ENCODE assay signal across 8 cellular contexts in the genomic region with DNA sequence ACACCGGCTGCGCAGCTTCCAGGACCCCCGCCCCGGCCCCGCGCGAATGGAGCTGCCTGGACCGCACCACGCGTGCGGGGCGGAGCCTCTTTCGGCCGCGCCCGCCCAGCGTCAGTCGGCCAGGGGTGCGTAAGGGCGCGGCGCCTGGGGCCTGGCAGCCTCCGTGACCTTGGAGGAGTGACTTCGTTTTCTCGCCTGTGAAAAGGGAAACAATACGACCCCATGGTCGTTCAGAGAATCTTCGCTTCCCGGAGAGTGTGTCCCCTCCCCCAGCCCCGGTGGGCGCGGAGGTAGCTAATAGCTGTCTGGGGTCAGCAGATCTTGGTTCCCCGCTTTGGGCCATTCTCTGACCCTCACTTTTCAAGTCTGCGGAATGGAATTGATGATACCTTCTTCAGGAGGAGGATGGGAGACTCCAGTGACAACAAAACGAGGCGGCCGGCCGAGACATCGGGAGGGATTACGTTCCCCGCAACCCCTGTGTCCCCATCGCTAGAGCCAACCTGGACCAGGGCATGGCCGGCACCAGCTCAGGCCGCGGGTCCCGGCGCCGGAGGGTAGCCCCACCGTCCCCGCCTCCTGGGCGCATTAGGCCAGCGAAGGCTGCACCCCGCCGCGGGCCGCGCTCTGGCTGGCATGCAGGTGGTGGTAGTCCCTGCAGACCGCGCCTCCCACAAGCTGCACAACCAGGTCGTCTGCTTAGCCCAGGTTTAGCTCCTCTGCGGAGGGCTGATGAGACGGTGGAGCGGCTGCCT. TPM values are rescaled to one million over a fixed set of nuclear protein-coding genes. Genes with fewer than 3 reads are reported as not detected.
DNase-seq lines count a peak whose midpoint lies in the region; ATAC-seq and TF ChIP-seq lines count a peak whose summit lies in the region.

No MANE protein-coding gene starts in this region.

- CTCF ChIA-PET in activated naive CD4-positive, alpha-beta T cell treated with anti-CD3 and anti-CD28 coated beads, Interleukin-2, amount 10 ng/mL, durations not matched to agents 7 days and 5 days (lab: Charles Lee) = interaction anchor here (1.0 to 2.8 kb wide), 10 partner anchors 9 to 137 kb away, joined by 3 to 27 read pairs (median 4); partner anchors contain the start of gene CLTB

- TF ChIP-seq CTCF in DOHH2 (IDR thresholded peaks at IDR 0.05; ENCODE audit: low read depth, low read length, poor library complexity, severe bottlenecking) (no peak), parathyroid adenoma (IDR thresholded peaks at IDR 0.05) (no peak)

- DNase-seq in KBM-7 (peak; percentile 80), SJCRH30 (peak; percentile 64 to 71), head of caudate nucleus (peak; percentile 31 to 85 (median 73)), DMS114 treated with DMSO at 0.1 percent for 48 hours (lab: John Stamatoyannopoulos, UW; ENCODE audit: unreplicated experiment) (no peak)
- peak; percentile 86 for DNase-seq in activated naive CD4-positive, alpha-beta T cell treated with anti-CD3 and anti-CD28 coated beads, Interleukin-2, amount 10 ng/mL, durations not matched to agents 7 days and 5 days

- H3K36me3 ChIP-seq in DOHH2 (ENCODE audit: control insufficient read depth, low read length) (no peaks in the 10 kb centered on the region; the same call in 1 of the 2 replicates), SJCRH30 (no peaks in the 10 kb centered on the region), parathyroid adenoma (ENCODE audit: control insufficient read depth, insufficient read depth, low read length) (no peaks in the 10 kb centered on the region)

- peak overlapping the region; percentile 84 for H3K9ac ChIP-seq in parathyroid adenoma

- no peaks in the 10 kb centered on the region for H4K20me1 ChIP-seq in DOHH2 (ENCODE audit: control insufficient read depth, insufficient read depth, low read depth, low read length)

- peak overlapping the region; percentile 96 for H3K4me2 ChIP-seq in DOHH2 (ENCODE audit: low read length)
- H3K4me2 ChIP-seq in parathyroid adenoma (ENCODE audit: low read length) = peak overlapping the region; percentile 92

- no peaks in the 10 kb centered on the region for H3K9me3 ChIP-seq in DOHH2 (ENCODE audit: control insufficient read depth, insufficient read depth, low read length)
- H3K9me3 ChIP-seq in SJCRH30 (replicated peaks) = no peaks in the 10 kb centered on the region
- H3K9me3 ChIP-seq in parathyroid adenoma (ENCODE audit: control insufficient read depth, low read length) = no peaks in the 10 kb centered on the region

- H3K36me3 Mint-ChIP-seq in activated naive CD4-positive, alpha-beta T cell treated with anti-CD3 and anti-CD28 coated beads, Interleukin-2, amount 10 ng/mL, durations not matched to agents 7 days and 5 days = peaks cover 10% of the 10 kb centered on the region

- H3K9me3 Mint-ChIP-seq in activated naive CD4-positive, alpha-beta T cell treated with anti-CD3 and anti-CD28 coated beads, Interleukin-2, amount 10 ng/mL, durations not matched to agents 7 days and 5 days = no peaks in the 10 kb centered on the region

- H3K9me2 ChIP-seq in DOHH2 (replicated peaks; ENCODE audit: control insufficient read depth, low read length) = no peaks in the 10 kb centered on the region

- peak overlapping the region; percentile 99 for H2AFZ ChIP-seq in parathyroid adenoma

- H3K4me3 Mint-ChIP-seq in activated naive CD4-positive, alpha-beta T cell treated with anti-CD3 and anti-CD28 coated beads, Interleukin-2, amount 10 ng/mL, durations not matched to agents 7 days and 5 days = peak overlapping the region; percentile 93

- intact Hi-C loops in head of caudate nucleus (cut with DNase I) = no loop called here

- no peaks in the 10 kb centered on the region for H3K27me3 Mint-ChIP-seq in activated naive CD4-positive, alpha-beta T cell treated with anti-CD3 and anti-CD28 coated beads, Interleukin-2, amount 10 ng/mL, durations not matched to agents 7 days and 5 days

- in situ Hi-C loops in KBM-7 (cut with MboI; ENCODE audit: low pct_unique_long_range_greater_than_20kb, low sequenced_read_pairs) = no loop called here

- H3K79me2 ChIP-seq in DOHH2 (ENCODE audit: control insufficient read depth, low read length) = peaks cover 13% of the 10 kb centered on the region
- no peaks in the 10 kb centered on the region for H3K79me2 ChIP-seq in parathyroid adenoma

- H3K4me1 Mint-ChIP-seq in activated naive CD4-positive, alpha-beta T cell treated with anti-CD3 and anti-CD28 coated beads, Interleukin-2, amount 10 ng/mL, durations not matched to agents 7 days and 5 days = peaks cover 65% of the 10 kb centered on the region

- H3K4me3 ChIP-seq in DOHH2 (ENCODE audit: low read length) = peak overlapping the region; percentile 80
- peak overlapping the region; percentile 64 for H3K4me3 ChIP-seq in SJCRH30
- H3K4me3 ChIP-seq in parathyroid adenoma (ENCODE audit: low read depth, low read length) = peak overlapping the region; percentile 87

- H3K27me3 ChIP-seq in DOHH2 (ENCODE audit: control insufficient read depth, low read length) (no peaks in the 10 kb centered on the region), SJCRH30 (no peaks in the 10 kb centered on the region), parathyroid adenoma (ENCODE audit: control insufficient read depth, insufficient read depth, low read length) (no peaks in the 10 kb centered on the region)

- peak overlapping the region; percentile 97 for H3K27ac Mint-ChIP-seq in activated naive CD4-positive, alpha-beta T cell treated with anti-CD3 and anti-CD28 coated beads, Interleukin-2, amount 10 ng/mL, durations not matched to agents 7 days and 5 days

- H3K4me1 ChIP-seq in DOHH2 (ENCODE audit: control insufficient read depth, low read length) (peaks cover 55% of the 10 kb centered on the region), SJCRH30 (peaks cover 21% of the 10 kb centered on the region), parathyroid adenoma (peaks cover 17% of the 10 kb centered on the region)

- peak overlapping the region; percentile 68 for H3K27ac ChIP-seq in DOHH2 (ENCODE audit: low read depth, low read length)
- 0 out of 2 replicates have a peak overlapping the region, but pooled peaks have one; percentile 7 for H3K27ac ChIP-seq in SJCRH30
- H3K27ac ChIP-seq in parathyroid adenoma = peak overlapping the region; percentile 93

- peak; percentile 66 for ATAC-seq in GM21619 (IDR thresholded peaks at IDR 0.05; ENCODE audit: unreplicated experiment)

- peaks cover 15% of the 10 kb centered on the region for H3F3A ChIP-seq in DOHH2 (ENCODE audit: control insufficient read depth, insufficient read depth)

RNA-seq across cellular contexts. Expression of gene CDHR2, which starts 5.5 kb away (rescaled TPM):
- not detected in 2 replicates for total RNA-seq in SJCRH30 (2014; rRNA removed; shearing (Covaris generic))

RNA-seq across cellular contexts. Expression of gene RNF44, which starts 6.4 kb away (rescaled TPM):
- 24.2 and 29.0 TPM in 2 replicates for total RNA-seq in SJCRH30 (2014; rRNA removed; shearing (Covaris generic))

Comparison
In these comparisons a context has a peak if more than half of its experiments do, and no peak if none do; other contexts are left out.
1. H3K27ac ChIP-seq: peak in every context shown above with its lines; median percentile 93 in parathyroid adenoma; 68 in DOHH2; 7 in SJCRH30.